Comparison of ENCODE assay signal across 9 cellular contexts in genomic region chr16:80802902-80803301, GRCh38. TPM values are rescaled to one million over a fixed set of nuclear protein-coding genes. Genes with fewer than 3 reads are reported as not detected.
DNase-seq lines count a peak whose midpoint lies in the region; ATAC-seq, FAIRE-seq and TF ChIP-seq lines count a peak whose summit lies in the region.
"Had no signal": no experiment of that assay in that cellular context is flagged by ENCODE, and none has a peak within 500 bp of the region (broad histone marks: within the 10 kb centered on the region; RNA-seq: fewer than 3 reads in every experiment).

No MANE protein-coding gene starts in this region.

- H3K36me3 Mint-ChIP-seq in astrocyte (ENCODE audit: low read depth, unreplicated experiment), result peaks cover 6% of the 10 kb centered on the region

- intact Hi-C loops in left ventricle myocardium inferior (cut with micrococcal nuclease) (no loop called here), left cardiac atrium (cut with DNase I) (no loop called here)

- H3K4me2 ChIP-seq in astrocyte (ENCODE audit: low read length), result peak overlapping the region; percentile 62

- H3K27ac Mint-ChIP-seq in astrocyte (ENCODE audit: unreplicated experiment), result no peak overlapping the region

- H3K9me3 ChIP-seq in left ventricle myocardium inferior (replicated peaks) (no peaks in the 10 kb centered on the region), astrocyte (ENCODE audit: insufficient read depth, low read depth, low read length) (no peaks in the 10 kb centered on the region), liver (ENCODE audit: control insufficient read depth in 4 of 4, low read length in 3 of 4) (no peaks in the 10 kb centered on the region)

- H3K27me3 Mint-ChIP-seq in astrocyte (ENCODE audit: low read depth, unreplicated experiment), result no peaks in the 10 kb centered on the region

- no peak for DNase-seq in left ventricle myocardium inferior
- DNase-seq in left cardiac atrium, result no peak
- DNase-seq in astrocyte (ENCODE audit: low read depth), result no peak
- DNase-seq in dermis blood vessel endothelial cell, result no peak
- DNase-seq in GM19239 (ENCODE audit: insufficient read length, low spot score), result no peak
- DNase-seq: SIG-M5 had no signal

- H3K27ac ChIP-seq in left ventricle myocardium inferior (replicated peaks), result no peak overlapping the region
- H3K27ac ChIP-seq in astrocyte (ENCODE audit: low read depth, low read length), result no peak overlapping the region
- H3K27ac ChIP-seq in liver (ENCODE audit: low read depth in 1 of 2, low read length in 2 of 2), result no peak overlapping the region
- H3K27ac ChIP-seq in urinary bladder (ENCODE audit: low read depth), result no peak overlapping the region

- peaks cover under 1% of the 10 kb centered on the region for H4K20me1 ChIP-seq in astrocyte (ENCODE audit: insufficient read depth, low read length)

- TF ChIP-seq CTCF in left ventricle myocardium inferior (IDR thresholded peaks at IDR 0.05; ENCODE audit: borderline replicate concordance), result no peak
- no peak for TF ChIP-seq CTCF in astrocyte (IDR thresholded peaks at IDR 0.05; ENCODE audit: insufficient read depth, low read depth, low read length)
- no peak for TF ChIP-seq CTCF in liver (IDR thresholded peaks at IDR 0.05; ENCODE audit: low read depth, low read length, missing input control)

- H3K9me3 Mint-ChIP-seq in astrocyte (ENCODE audit: unreplicated experiment), result no peaks in the 10 kb centered on the region

- peaks cover 7% of the 10 kb centered on the region for H3K4me1 Mint-ChIP-seq in astrocyte (ENCODE audit: low read depth, unreplicated experiment)

- peaks cover 5% of the 10 kb centered on the region for H3K4me1 ChIP-seq in left ventricle myocardium inferior
- peaks cover 10% of the 10 kb centered on the region for H3K4me1 ChIP-seq in astrocyte (ENCODE audit: insufficient read depth, low read length)
- H3K4me1 ChIP-seq in liver (ENCODE audit: control insufficient read depth in 4 of 4, insufficient read depth in 4 of 4, low read length in 3 of 4), result peaks cover 2 to 5% (median 3%) of the 10 kb centered on the region in 4 donors
- H3K4me1 ChIP-seq in urinary bladder (ENCODE audit: insufficient read depth), result peaks cover 2% of the 10 kb centered on the region

- no peak for TF ChIP-seq RAD21 in liver (IDR thresholded peaks at IDR 0.05)

- 92% methylated on average over 7 of the region's 7 CpGs for WGBS in liver
- WGBS in urinary bladder, result 84% methylated on average over 7 of the region's 7 CpGs

- H2AFZ ChIP-seq in astrocyte (ENCODE audit: low read depth, low read length), result peak overlapping the region; percentile 13

- no peak overlapping the region for H3K9ac ChIP-seq in astrocyte (ENCODE audit: low read length)
- H3K9ac ChIP-seq in liver (ENCODE audit: low read depth in 1 of 2, low read length in 2 of 2), result no peak overlapping the region

- H3K27me3 ChIP-seq in left ventricle myocardium inferior (ENCODE audit: low read depth) (no peaks in the 10 kb centered on the region), astrocyte (ENCODE audit: insufficient read depth, low read length) (no peaks in the 10 kb centered on the region), liver (ENCODE audit: control insufficient read depth in 4 of 4, insufficient read depth in 4 of 4, low read length in 3 of 4) (no peaks in the 10 kb centered on the region)

- H3K79me2 ChIP-seq in astrocyte (ENCODE audit: insufficient read depth, low read length), result peaks cover 11% of the 10 kb centered on the region

- FAIRE-seq in astrocyte (lab: Jason Lieb, UNC) (no peak), GM19239 (lab: Jason Lieb, UNC) (no peak)

- ATAC-seq in left cardiac atrium (no peak), HG02588 (IDR thresholded peaks at IDR 0.05; ENCODE audit: unreplicated experiment) (no peak)

- H3K36me3 ChIP-seq in left ventricle myocardium inferior (no peaks in the 10 kb centered on the region), astrocyte (ENCODE audit: insufficient read depth, low read length) (no peaks in the 10 kb centered on the region), liver (ENCODE audit: control insufficient read depth in 4 of 4, insufficient read depth in 3 of 4, low read depth in 1 of 4, low read length in 3 of 4) (no peaks in the 10 kb centered on the region), urinary bladder (ENCODE audit: insufficient read depth) (no peaks in the 10 kb centered on the region)

- H3K4me3 ChIP-seq in left ventricle myocardium inferior (peak overlapping the region; percentile 71), astrocyte (ENCODE audit: insufficient read depth, low read depth, low read length) (peak overlapping the region; percentile 7), liver (ENCODE audit: low read depth in 1 of 3, low read length in 3 of 3) (peak overlapping the region in 2 of 3 donors; percentile 7 to 93), urinary bladder (ENCODE audit: low read depth, low read length) (peak overlapping the region; percentile 89)

- H3K4me3 Mint-ChIP-seq in astrocyte (ENCODE audit: unreplicated experiment), result peak overlapping the region; percentile 81

TF ChIP-seq in liver, 16 proteins besides CTCF, POLR2A, EP300 and RAD21:
- TF ChIP-seq GABPA (IDR thresholded peaks at IDR 0.05 in 1 of 2, conservative IDR thresholded peaks at IDR 0.05 in 1 of 2) (no peak), MAX (IDR thresholded peaks at IDR 0.05) (no peak), REST (IDR thresholded peaks at IDR 0.05) (no peak), ZBTB33 (IDR thresholded peaks at IDR 0.05) (no peak), HNF4A (conservative IDR thresholded peaks at IDR 0.05) (no peak), FOXA2 (IDR thresholded peaks at IDR 0.05) (no peak), ATF3 (IDR thresholded peaks at IDR 0.05) (no peak), JUND (IDR thresholded peaks at IDR 0.05) (no peak), TAF1 (conservative IDR thresholded peaks at IDR 0.05) (no peak), NR2F2 (IDR thresholded peaks at IDR 0.05) (no peak), YY1 (IDR thresholded peaks at IDR 0.05) (no peak)

RNA-seq across cellular contexts. Expression of gene CDYL2, which starts 1.5 kb away (rescaled TPM):
- total RNA-seq in left ventricle myocardium inferior, result 3.2 TPM
- 1 to 10 TPM; 6.7 to 7.1 TPM for total RNA-seq in left cardiac atrium
- total RNA-seq in astrocyte, result 20.9 and 26.5 TPM in 2 replicates
- total RNA-seq in liver, result 1 to 10 TPM in 1 of 2 donors, under 1 TPM in 1; 0.84 to 4.1 TPM
- polyA plus RNA-seq in liver, result 1 to 10 TPM; 1.6 to 3.1 TPM
- 12.2 TPM for total RNA-seq in urinary bladder
- 2.9 TPM for polyA plus RNA-seq in urinary bladder
- 30.6 and 32.2 TPM in 2 replicates for total RNA-seq in dermis blood vessel endothelial cell

Comparison
In these comparisons a context has a peak if more than half of its experiments do, and no peak if none do; other contexts are left out.
1. H3K4me3 ChIP-seq: peak in every context shown above with its lines; median percentile 89 in urinary bladder; 71 in left ventricle myocardium inferior; 50 in liver; 7 in astrocyte.